In the genomic region with DNA sequence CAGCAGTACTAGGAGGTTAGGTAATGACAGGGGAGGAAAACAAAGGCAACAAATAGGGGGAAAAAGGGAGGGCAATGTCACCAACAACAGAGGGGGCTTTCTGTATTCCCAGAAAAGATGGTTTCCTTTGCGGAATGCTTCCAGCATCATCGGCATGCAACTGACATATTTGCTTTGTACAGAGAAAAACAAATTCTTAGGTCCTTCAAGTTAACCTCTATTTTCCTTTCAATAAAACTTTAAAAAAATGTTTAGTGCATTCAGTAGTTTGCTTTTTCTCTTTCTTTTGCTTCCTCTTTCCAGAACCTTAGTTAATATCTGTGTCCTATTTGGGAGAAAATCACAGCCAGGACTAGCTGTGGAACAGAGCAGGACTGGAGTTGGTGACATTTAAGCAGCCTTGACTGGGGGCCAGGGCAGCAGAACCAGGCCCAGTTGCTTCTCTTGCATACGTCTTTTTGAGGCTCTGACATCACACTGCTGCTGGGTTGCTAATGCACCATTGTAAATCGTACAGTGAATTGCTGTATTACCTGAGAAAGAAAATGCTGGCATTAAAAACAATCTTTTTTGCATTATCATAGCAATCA, we compare ENCODE assay signal across 11 cellular contexts.
DNase-seq lines count a peak whose midpoint lies in the region; ATAC-seq, FAIRE-seq and TF ChIP-seq lines count a peak whose summit lies in the region.
"Had no signal": no experiment of that assay in that cellular context is flagged by ENCODE, and none has a peak within 500 bp of the region (broad histone marks: within the 10 kb centered on the region; RNA-seq: fewer than 3 reads in every experiment).

No MANE protein-coding gene starts in this region.

- H3K4me3 ChIP-seq in HepG2 (replicated peaks in 1 of 3; ENCODE audit: insufficient read depth in 1 of 3, low read depth in 2 of 3, low read length in 3 of 3) (no peak overlapping the region), right lobe of liver (no peak overlapping the region), breast epithelium (peak overlapping the region in 2 of 3 donors; percentile 58 to 71), mesenchymal stem cell (ENCODE audit: insufficient read depth in 1 of 2, low read depth in 1 of 2, low read length in 2 of 2) (peak overlapping the region in 1 of 2 experiments; percentile 65), uterus (no peak overlapping the region), MM.1S (ENCODE audit: low read length) (no peak overlapping the region)

- BruUV-seq in HepG2 (replicated peaks; lab: Mats Ljungman, UMichigan) = no TSS peak

- in situ Hi-C loops in HepG2 (cut with HindIII; ENCODE audit: extremely low pct_ligation_motif_present, low pct_unique_long_range_greater_than_20kb) = no loop called here

- H2BK120ac ChIP-seq in mesenchymal stem cell (ENCODE audit: low read depth, low read length) = no peak overlapping the region

- no peak for TF ChIP-seq RAD21 in HepG2 (CRISPR knock-in tag; IDR thresholded peaks at IDR 0.05)

- no peak overlapping the region for H2AK5ac ChIP-seq in mesenchymal stem cell (ENCODE audit: low read length, severe bottlenecking)

- H4K91ac ChIP-seq in mesenchymal stem cell (ENCODE audit: low read length) = no peak overlapping the region

- intact Hi-C loops in HepG2 (cut with micrococcal nuclease; ENCODE audit: unreplicated experiment) = no loop called here
- intact Hi-C loops in right lobe of liver (cut with DNase I) = no loop called here
- intact Hi-C loops in breast epithelium (cut with DNase I; ENCODE audit: low total_unique reads) = no loop called here
- intact Hi-C loops in uterus (cut with DNase I; ENCODE audit: low total_unique reads) = no loop called here

- H3K4me2 ChIP-seq in HepG2 (ENCODE audit: low read depth, low read length) = peak overlapping the region; percentile 59; the same call in 1 of the 2 replicates
- no peak overlapping the region for H3K4me2 ChIP-seq in mesenchymal stem cell (ENCODE audit: low read length, poor library complexity, severe bottlenecking)
- H3K4me2 ChIP-seq in MM.1S (ENCODE audit: low read depth, low read length) = no peak overlapping the region

- no peak overlapping the region for H2BK5ac ChIP-seq in mesenchymal stem cell (ENCODE audit: low read depth, low read length, poor library complexity, severe bottlenecking)

- TF ChIP-seq CTCF in HepG2 (CRISPR knock-in tag; IDR thresholded peaks at IDR 0.05) (no peak), right lobe of liver (IDR thresholded peaks at IDR 0.05) (no peak), breast epithelium (IDR thresholded peaks at IDR 0.05) (no peak), uterus (IDR thresholded peaks at IDR 0.05) (no peak), MM.1S (IDR thresholded peaks at IDR 0.05; ENCODE audit: low read length) (no peak)

- H3K4me1 ChIP-seq in HepG2 (ENCODE audit: insufficient read depth, low read length) (peaks cover 9% of the 10 kb centered on the region), right lobe of liver (peaks cover 0 to 11% (median 0%) of the 10 kb centered on the region in 4 donors), breast epithelium (no peaks in the 10 kb centered on the region), mesenchymal stem cell (ENCODE audit: control insufficient read depth, insufficient read depth, low read depth, low read length) (peaks cover 5% of the 10 kb centered on the region), uterus (no peaks in the 10 kb centered on the region), MM.1S (ENCODE audit: low read length) (no peaks in the 10 kb centered on the region)

- no peaks in the 10 kb centered on the region for H3K9me3 ChIP-seq in HepG2 (ENCODE audit: low read length)
- H3K9me3 ChIP-seq in right lobe of liver = no peaks in the 10 kb centered on the region
- no peaks in the 10 kb centered on the region for H3K9me3 ChIP-seq in breast epithelium
- no peaks in the 10 kb centered on the region for H3K9me3 ChIP-seq in mesenchymal stem cell (ENCODE audit: control insufficient read depth, low read length)
- H3K9me3 ChIP-seq in uterus = no peaks in the 10 kb centered on the region
- H3K9me3 ChIP-seq in MM.1S (replicated peaks; ENCODE audit: insufficient read depth, low read length) = no peaks in the 10 kb centered on the region
- H3K9me3 ChIP-seq: adrenal gland had no signal

- H3K36me3 ChIP-seq in HepG2 (replicated peaks in 1 of 2; ENCODE audit: control insufficient read depth in 1 of 2, insufficient read depth in 2 of 2, low read length in 2 of 2) (no peaks in the 10 kb centered on the region), right lobe of liver (no peaks in the 10 kb centered on the region), breast epithelium (no peaks in the 10 kb centered on the region), mesenchymal stem cell (ENCODE audit: control insufficient read depth in 1 of 2, insufficient read depth in 2 of 2, low read depth in 1 of 2, low read length in 2 of 2) (no peaks in the 10 kb centered on the region), uterus (no peaks in the 10 kb centered on the region), MM.1S (replicated peaks; ENCODE audit: insufficient read depth, low read length) (no peaks in the 10 kb centered on the region)
- H3K36me3 ChIP-seq: adrenal gland had no signal

- no peak overlapping the region for H2BK15ac ChIP-seq in mesenchymal stem cell (ENCODE audit: low read depth, poor library complexity, severe bottlenecking)

- H4K20me1 ChIP-seq in HepG2 (ENCODE audit: insufficient read depth, low read length) (no peaks in the 10 kb centered on the region), MM.1S (ENCODE audit: insufficient read depth, low read length) (no peaks in the 10 kb centered on the region)

- POLR2A ChIA-PET in HepG2 (lab: Yijun Ruan, JAX) = no interaction called here

- H3K79me2 ChIP-seq in HepG2 (ENCODE audit: insufficient read depth, low read length) (no peaks in the 10 kb centered on the region), MM.1S (ENCODE audit: low read length) (no peaks in the 10 kb centered on the region)

- CTCF ChIA-PET in HepG2 (lab: Yijun Ruan, JAX; ENCODE audit: low intra/inter-chr PET ratio, low total read pairs) = no interaction called here

- no peaks in the 10 kb centered on the region for H3F3A ChIP-seq in MM.1S (ENCODE audit: insufficient read depth, low read length)

- TF ChIP-seq POLR2A in HepG2 (IDR thresholded peaks at IDR 0.05; ENCODE audit: insufficient read depth in 1 of 2, low read depth in 2 of 2, low read length in 2 of 2) (no peak), right lobe of liver (IDR thresholded peaks at IDR 0.05) (no peak), breast epithelium (IDR thresholded peaks at IDR 0.05) (no peak), uterus (IDR thresholded peaks at IDR 0.05) (no peak)

- H3K27me3 ChIP-seq in HepG2 (ENCODE audit: control insufficient read depth in 1 of 2, insufficient read depth in 2 of 2, low read length in 2 of 2) (peaks cover 0 to 28% of the 10 kb centered on the region in 2 experiments; a peak in 4 of 5 replicates), right lobe of liver (peaks cover 0 to 4% of the 10 kb centered on the region in 2 donors), breast epithelium (no peaks in the 10 kb centered on the region), mesenchymal stem cell (ENCODE audit: control insufficient read depth in 1 of 2, insufficient read depth in 1 of 2, low read length in 2 of 2) (peaks cover 5 to 44% of the 10 kb centered on the region in 2 experiments), uterus (no peaks in the 10 kb centered on the region), MM.1S (replicated peaks; ENCODE audit: insufficient read depth, low read length) (no peaks in the 10 kb centered on the region)
- H3K27me3 ChIP-seq: adrenal gland had no signal

- no peak overlapping the region for H4K8ac ChIP-seq in mesenchymal stem cell (ENCODE audit: low read length)

- no peak overlapping the region for H2BK12ac ChIP-seq in mesenchymal stem cell (ENCODE audit: low read length in 2 of 2)

- H3K27ac ChIP-seq in HepG2 (ENCODE audit: extremely low read length, insufficient read depth, low read length) (no peak overlapping the region), right lobe of liver (no peak overlapping the region), breast epithelium (peak overlapping the region; percentile 76 to 82), mesenchymal stem cell (ENCODE audit: low read length, poor library complexity, severe bottlenecking) (no peak overlapping the region), uterus (peak overlapping the region; percentile 61 to 75), MM.1S (ENCODE audit: low read length) (no peak overlapping the region)

- DNase-seq in HepG2 (ENCODE audit: low spot score) (no peak), right lobe of liver (no peak), breast epithelium (ENCODE audit: low spot score in 2 of 2) (no peak), mesenchymal stem cell (peak; percentile 0), uterus (no peak), NCI-H345 (lab: John Stamatoyannopoulos, UW) (no peak), kidney glomerular epithelial cell (lab: John Stamatoyannopoulos, UW) (no peak), MM.1S (no peak)
- DNase-seq: activated CD4-positive, alpha-beta memory T cell treated with anti-CD3 and anti-CD28 coated beads, Interleukin-2, amount 10 ng/mL, durations not matched to agents 7 days and 5 days had no signal

- H3K9me2 ChIP-seq in MM.1S (replicated peaks; ENCODE audit: insufficient read depth, low read length) = no peaks in the 10 kb centered on the region

- H2AFZ ChIP-seq in HepG2 (ENCODE audit: low read length) = no peak overlapping the region
- no peak overlapping the region for H2AFZ ChIP-seq in mesenchymal stem cell (ENCODE audit: low read depth, low read length)
- no peak overlapping the region for H2AFZ ChIP-seq in MM.1S (ENCODE audit: low read length)

- H3K4ac ChIP-seq in mesenchymal stem cell (ENCODE audit: low read depth in 1 of 2, low read length in 2 of 2) = no peak overlapping the region

- H3K79me1 ChIP-seq in mesenchymal stem cell (replicated peaks; ENCODE audit: low read length, poor library complexity, severe bottlenecking) = no peaks in the 10 kb centered on the region

- 23% methylated on average over 4 of the region's 4 CpGs for WGBS in HepG2 (ENCODE audit: low lambda C conversion rate)
- 62% methylated on average over 4 of the region's 4 CpGs for WGBS in right lobe of liver (ENCODE audit: insufficient coverage, low coverage, low lambda C conversion rate, missing lambda C conversion rate)
- 71% methylated on average over 4 of the region's 4 CpGs for WGBS in mesenchymal stem cell

- H3K9ac ChIP-seq in HepG2 (ENCODE audit: insufficient read depth, low read depth, low read length) (no peak overlapping the region), mesenchymal stem cell (ENCODE audit: low read length) (no peak overlapping the region), MM.1S (ENCODE audit: low read length) (no peak overlapping the region)

- TF ChIP-seq EP300 in HepG2 (IDR thresholded peaks at IDR 0.05; ENCODE audit: low read depth in 2 of 2, low read length in 2 of 2) = no peak
- no peak for TF ChIP-seq EP300 in HepG2 (CRISPR knock-in tag; IDR thresholded peaks at IDR 0.05; ENCODE audit: borderline replicate concordance)

- ATAC-seq in HepG2 (no peak), right lobe of liver (no peak)

- H3K18ac ChIP-seq in mesenchymal stem cell (ENCODE audit: low read depth in 1 of 2, low read length in 2 of 2) = no peak overlapping the region

- no peak for FAIRE-seq in HepG2 (lab: Jason Lieb, UNC)
- FAIRE-seq: HTR-8/SVneo had no signal

- H3K23ac ChIP-seq in mesenchymal stem cell (ENCODE audit: low read length in 2 of 2) = no peak overlapping the region

- H3K14ac ChIP-seq in mesenchymal stem cell (ENCODE audit: low read length in 2 of 2) = no peak overlapping the region

TF ChIP-seq in HepG2, 621 proteins besides CTCF, POLR2A, EP300 and RAD21 (continues in another document):
- no peak for TF ChIP-seq MEIS2 (CRISPR knock-in tag; IDR thresholded peaks at IDR 0.05)

Comparison
In these comparisons a context has a peak if more than half of its experiments do, and no peak if none do; other contexts are left out.
1. H3K27ac ChIP-seq: peak in breast epithelium (2 of 2) and uterus (2 of 2); none in HepG2 (single experiment), right lobe of liver (0 of 3), mesenchymal stem cell (single experiment) and MM.1S (single experiment).
2. H3K4me3 ChIP-seq: peak in breast epithelium (2 of 3); none in HepG2 (0 of 3), right lobe of liver (0 of 3), uterus (0 of 2) and MM.1S (single experiment).